Comparison of ENCODE assay signal across 1 cellular context in the genomic region with DNA sequence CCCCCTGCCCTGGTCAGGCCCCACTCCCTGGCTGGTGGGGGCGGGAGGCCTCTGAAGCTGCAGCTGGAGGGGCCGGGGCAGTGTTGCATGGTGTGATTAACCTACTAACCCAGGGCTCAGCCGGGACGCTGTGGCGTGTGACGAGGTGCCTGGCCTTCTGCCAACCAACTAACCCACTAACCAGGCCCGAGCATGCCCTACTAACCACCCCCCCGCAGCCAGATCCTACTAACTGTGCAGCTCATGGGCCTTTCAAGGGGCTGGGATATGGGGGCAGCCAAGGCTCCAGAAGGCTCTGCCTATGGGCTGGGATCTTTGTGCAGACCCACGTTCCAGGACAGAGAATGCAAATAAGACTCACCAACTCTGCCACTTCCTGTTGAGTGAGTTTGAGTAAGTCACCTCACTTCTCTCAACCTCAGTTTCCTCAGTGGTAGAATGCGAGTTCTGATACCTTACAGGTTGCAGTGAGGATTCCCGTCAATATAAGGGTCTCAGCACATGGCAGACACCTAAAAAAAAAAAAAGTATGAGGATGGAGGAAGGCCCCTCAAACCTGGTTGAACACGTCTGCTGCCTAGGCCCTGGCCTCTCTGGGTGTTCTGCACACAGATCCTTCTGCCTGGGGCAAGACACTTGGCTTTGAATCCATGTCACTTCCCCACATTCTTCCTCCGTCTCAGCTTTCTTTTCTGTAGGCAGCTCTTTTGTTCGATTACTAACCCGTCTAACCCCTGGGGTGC.
TF ChIP-seq lines count a peak whose summit lies in the region.

No MANE protein-coding gene starts in this region.

TF ChIP-seq in H1, 55 proteins besides CTCF, POLR2A, EP300 and RAD21:
- TF ChIP-seq HDAC6 (IDR thresholded peaks at IDR 0.05; ENCODE audit: low read depth, low read length) = no peak
- no peak for TF ChIP-seq SP2 (IDR thresholded peaks at IDR 0.05; ENCODE audit: low read length)
- no peak for TF ChIP-seq RBBP5 (IDR thresholded peaks at IDR 0.05; ENCODE audit: borderline replicate concordance, low read depth, low read length)
- TF ChIP-seq KDM5A (IDR thresholded peaks at IDR 0.05; ENCODE audit: low read length) = no peak
- TF ChIP-seq MAX (IDR thresholded peaks at IDR 0.05) = no peak
- TF ChIP-seq KDM4A (IDR thresholded peaks at IDR 0.05; ENCODE audit: low read depth, low read length, severe bottlenecking) = no peak
- TF ChIP-seq TEAD4 (IDR thresholded peaks at IDR 0.05; ENCODE audit: low read depth, low read length) = no peak
